ENCODE assay signal across 11 cellular contexts in genomic region chr5:119360905-119361605, GRCh38. TPM values are rescaled to one million over a fixed set of nuclear protein-coding genes. Genes with fewer than 3 reads are reported as not detected.
DNase-seq lines count a peak whose midpoint lies in the region; ATAC-seq and TF ChIP-seq lines count a peak whose summit lies in the region.
"Had no signal": no experiment of that assay in that cellular context is flagged by ENCODE, and none has a peak within 500 bp of the region (broad histone marks: within the 10 kb centered on the region; RNA-seq: fewer than 3 reads in every experiment).

No MANE protein-coding gene starts in this region.

- peaks cover 47% of the 10 kb centered on the region for H3K79me2 ChIP-seq in Karpas-422 (ENCODE audit: low read length)
- H3K79me2 ChIP-seq in mammary epithelial cell (ENCODE audit: insufficient read depth, low read length) = peaks cover 76% of the 10 kb centered on the region

- in situ Hi-C loops in mammary epithelial cell (cut with MboI; ENCODE audit: low sequenced_read_pairs in 2 of 2) = no loop called here

- peaks cover 67% of the 10 kb centered on the region for H3K36me3 Mint-ChIP-seq in CD4-positive, alpha-beta T cell (ENCODE audit: low read depth)
- H3K36me3 Mint-ChIP-seq in naive thymus-derived CD8-positive, alpha-beta T cell = peaks cover 0 to 31% (median 8%) of the 10 kb centered on the region in 3 donors

- H3K36me3 ChIP-seq in Karpas-422 (ENCODE audit: insufficient read depth, low read length) (0 out of 2 replicates have a peak, but pooled peaks cover 6% of the 10 kb centered on the region), mammary epithelial cell (ENCODE audit: insufficient read depth, low read length) (no peaks in the 10 kb centered on the region)

- H3K9me3 ChIP-seq in CD4-positive, alpha-beta T cell (ENCODE audit: control insufficient read depth, low read length) = no peaks in the 10 kb centered on the region
- no peaks in the 10 kb centered on the region for H3K9me3 ChIP-seq in Karpas-422 (ENCODE audit: low read length)
- H3K9me3 ChIP-seq in mammary epithelial cell (replicated peaks; ENCODE audit: insufficient read depth, low read length) = no peaks in the 10 kb centered on the region

- peaks cover 97% of the 10 kb centered on the region for H3K4me1 Mint-ChIP-seq in CD4-positive, alpha-beta T cell (ENCODE audit: low read depth)
- peaks cover 71 to 98% (median 95%) of the 10 kb centered on the region in 4 donors for H3K4me1 Mint-ChIP-seq in naive thymus-derived CD8-positive, alpha-beta T cell

- H3K9me2 ChIP-seq in Karpas-422 (replicated peaks; ENCODE audit: insufficient read depth, low read length) = no peaks in the 10 kb centered on the region

- intact Hi-C loops in CD4-positive, alpha-beta T cell (cut with DNase I, micrococcal nuclease) = no loop called here
- intact Hi-C loops in mammary epithelial cell (cut with micrococcal nuclease) = loop anchor here (1.0 to 2.0 kb wide), 4 partner anchors 24 to 50 kb away; no protein-coding TSS in a partner anchor

- WGBS in mammary epithelial cell (ENCODE audit: low coverage, missing lambda C conversion rate) = 21% methylated on average over 6 of the region's 6 CpGs

- dilution Hi-C loops in mammary epithelial cell (cut with HindIII; ENCODE audit: low sequenced_read_pairs) = loop anchor here (5.0 kb wide), 1 partner anchor 51 kb away; no protein-coding TSS in a partner anchor

- peak overlapping the region; percentile 86 for H3K27ac Mint-ChIP-seq in CD4-positive, alpha-beta T cell
- peak overlapping the region; percentile 63 to 93 (median 88) for H3K27ac Mint-ChIP-seq in naive thymus-derived CD8-positive, alpha-beta T cell

- no peak for ATAC-seq in CD4-positive, alpha-beta T cell (ENCODE audit: poor library complexity)
- no peak for ATAC-seq in naive thymus-derived CD8-positive, alpha-beta T cell
- ATAC-seq: left ventricle myocardium superior had no signal

- no peaks in the 10 kb centered on the region for H3K27me3 Mint-ChIP-seq in CD4-positive, alpha-beta T cell
- H3K27me3 Mint-ChIP-seq in naive thymus-derived CD8-positive, alpha-beta T cell = no peaks in the 10 kb centered on the region

- no peak overlapping the region for H3K4me3 ChIP-seq in Karpas-422 (ENCODE audit: low read length)
- H3K4me3 ChIP-seq in mammary epithelial cell (replicated peaks in 1 of 3; ENCODE audit: insufficient read depth in 1 of 3, low read depth in 2 of 3, low read length in 3 of 3) = peak overlapping the region in 1 of 3 experiments; percentile 2

- peak overlapping the region; percentile 47 for H3K4me3 Mint-ChIP-seq in CD4-positive, alpha-beta T cell
- peak overlapping the region in 8 of 10 donors; percentile 8 to 45 (median 30) for H3K4me3 Mint-ChIP-seq in naive thymus-derived CD8-positive, alpha-beta T cell

- H3K4me1 ChIP-seq in Karpas-422 (ENCODE audit: low read length) = peaks cover 55% of the 10 kb centered on the region
- peaks cover 74% of the 10 kb centered on the region for H3K4me1 ChIP-seq in mammary epithelial cell (ENCODE audit: insufficient read depth, low read length)

- H3K4me2 ChIP-seq in Karpas-422 (ENCODE audit: low read depth, low read length, poor library complexity, severe bottlenecking) = peak overlapping the region; percentile 13
- peak overlapping the region; percentile 77 for H3K4me2 ChIP-seq in mammary epithelial cell (ENCODE audit: insufficient read depth, low read depth, low read length)

- H3K9ac ChIP-seq in Karpas-422 (ENCODE audit: low read length) (no peak overlapping the region), mammary epithelial cell (ENCODE audit: insufficient read depth, low read length) (no peak overlapping the region)

- H3K27me3 ChIP-seq in CD4-positive, alpha-beta T cell (ENCODE audit: control insufficient read depth, insufficient read depth, low read length) = no peaks in the 10 kb centered on the region
- H3K27me3 ChIP-seq in Karpas-422 (ENCODE audit: low read length) = no peaks in the 10 kb centered on the region
- H3K27me3 ChIP-seq in mammary epithelial cell (ENCODE audit: insufficient read depth, low read length) = no peaks in the 10 kb centered on the region

- BruUV-seq in mammary epithelial cell (replicated peaks; lab: Mats Ljungman, UMichigan) = no TSS peak

- TF ChIP-seq CTCF in CD4-positive, alpha-beta T cell (IDR thresholded peaks at IDR 0.05) = no peak
- no peak for TF ChIP-seq CTCF in mammary epithelial cell (conservative IDR thresholded peaks at IDR 0.05 in 1 of 2, IDR thresholded peaks at IDR 0.05 in 1 of 2; ENCODE audit: extremely low read depth in 1 of 2, insufficient read depth in 1 of 2, low read depth in 1 of 2, low read length in 2 of 2)

- peak overlapping the region; percentile 32 for H3K27ac ChIP-seq in CD4-positive, alpha-beta T cell (ENCODE audit: low read depth, low read length)
- no peak overlapping the region for H3K27ac ChIP-seq in Karpas-422 (ENCODE audit: low read length)
- H3K27ac ChIP-seq in mammary epithelial cell (ENCODE audit: insufficient read depth, low read depth, low read length) = peak overlapping the region; percentile 81

- DNase-seq in CD4-positive, alpha-beta T cell = no peak
- DNase-seq in Karpas-422 (no peak), mammary epithelial cell (peak; percentile 91), HuH-7.5 (ENCODE audit: low spot score) (no peak), GF-D8 (lab: John Stamatoyannopoulos, UW) (no peak), DMS79 (lab: John Stamatoyannopoulos, UW) (no peak), NCI-H1417 (lab: John Stamatoyannopoulos, UW) (no peak)
- no peak for DNase-seq in naive thymus-derived CD8-positive, alpha-beta T cell
- DNase-seq: activated CD4-positive, alpha-beta T cell treated with anti-CD3 and anti-CD28 coated beads for 48 hours; left ventricle myocardium superior; NCI-H748 treated with DMSO at 0.1 percent for 48 hours had no signal

- H3K9me3 Mint-ChIP-seq in CD4-positive, alpha-beta T cell = no peaks in the 10 kb centered on the region
- no peaks in the 10 kb centered on the region for H3K9me3 Mint-ChIP-seq in naive thymus-derived CD8-positive, alpha-beta T cell

- peaks cover 62% of the 10 kb centered on the region for H4K20me1 ChIP-seq in Karpas-422 (ENCODE audit: insufficient read depth, low read depth, low read length)
- H4K20me1 ChIP-seq in mammary epithelial cell (ENCODE audit: insufficient read depth, low read length) = no peaks in the 10 kb centered on the region

- CTCF ChIA-PET in CD4-positive, alpha-beta T cell (lab: Charles Lee) = interaction anchor here (0.8 to 2.8 kb wide), 8 partner anchors 16 to 373 kb away, joined by 3 to 13 read pairs (median 4); no protein-coding TSS in a partner anchor
- CTCF ChIA-PET in mammary epithelial cell (lab: Charles Lee; ENCODE audit: low non-redundant PET) = interaction anchor here (0.5 to 1.6 kb wide), 2 partner anchors 51 to 72 kb away, joined by 6 to 12 read pairs; no protein-coding TSS in a partner anchor

- POLR2A ChIA-PET in CD4-positive, alpha-beta T cell (lab: Charles Lee) = interaction anchor here (0.7 to 13.0 kb wide), 6 partner anchors 8 to 93 kb away, joined by 3 to 301 read pairs (median 6); no protein-coding TSS in a partner anchor
- POLR2A ChIA-PET in naive thymus-derived CD8-positive, alpha-beta T cell (lab: Charles Lee) = interaction anchor here (0.6 to 1.7 kb wide), 5 partner anchors 8 to 294 kb away, joined by 3 to 5 read pairs (median 3); no protein-coding TSS in a partner anchor

- H2AFZ ChIP-seq in Karpas-422 (ENCODE audit: low read length) (no peak overlapping the region), mammary epithelial cell (ENCODE audit: low read depth, low read length) (peak overlapping the region; percentile 43)

RNA-seq across cellular contexts. Expression of gene TNFAIP8, which starts 5.2 kb away (rescaled TPM):
- total RNA-seq in CD4-positive, alpha-beta T cell = 100 to 1,000 TPM; 106 to 114 TPM
- total RNA-seq in Karpas-422 (2014; rRNA removed; shearing (Covaris generic); ENCODE audit: low replicate concordance) = 34.5 and 58.7 TPM in 2 replicates
- total RNA-seq in mammary epithelial cell = 10 to 100 TPM; 11.3 to 15.9 TPM
- 15.4 TPM for polyA plus RNA-seq in mammary epithelial cell
- 7.1 TPM for polyA minus RNA-seq in mammary epithelial cell
- 100 to 1,000 TPM; 176 to 177 TPM for total RNA-seq in naive thymus-derived CD8-positive, alpha-beta T cell
- 100 to 1,000 TPM; 175 to 220 (median 188) TPM for polyA plus RNA-seq in naive thymus-derived CD8-positive, alpha-beta T cell
